ENCODE assay signal across 18 cellular contexts in the genomic region with DNA sequence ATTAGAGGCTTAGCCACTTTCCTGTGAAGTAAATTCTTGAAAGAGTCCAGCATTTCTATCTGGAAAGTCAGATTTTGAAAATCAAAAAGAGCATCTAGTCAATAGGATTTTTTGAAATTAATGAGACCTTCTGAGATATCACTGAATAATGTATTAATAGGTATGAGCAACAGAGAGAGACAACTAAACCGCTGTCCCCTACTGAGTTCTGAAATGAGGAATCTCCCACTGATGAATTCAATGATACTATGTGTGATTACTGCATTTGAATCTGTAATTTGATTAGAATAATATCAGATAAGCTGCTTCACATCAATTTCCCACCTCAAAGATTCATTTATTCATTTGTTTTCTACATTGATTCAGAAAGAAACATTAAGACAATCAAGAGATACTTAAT.
"Had no signal": no experiment of that assay in that cellular context is flagged by ENCODE, and none has a peak within 500 bp of the region (broad histone marks: within the 10 kb centered on the region; RNA-seq: fewer than 3 reads in every experiment).

No MANE protein-coding gene starts in this region.

- DNase-seq: Kasumi-1, MM.1S, NCI-H1092 treated with DMSO at 0.1 percent for 48 hours, NCI-H1436, NCI-H187, NCI-H2029, NCI-H2081 treated with DMSO at 0.1 percent for 48 hours, NCI-H2171, NCI-H226, NCI-H446, NCI-H510A, NCI-H524 treated with DMSO at 0.1 percent for 48 hours, NCI-H69, RPMI8226, SHP77, SK-N-SH had no signal

- H3K27ac ChIP-seq: HL-60, KMS-11 had no signal

- H3K9ac ChIP-seq: KMS-11, SK-N-SH had no signal

- H3K9me3 ChIP-seq: SK-N-SH had no signal

- H3K4me2 ChIP-seq: KMS-11, SK-N-SH had no signal
